In the genomic region with DNA sequence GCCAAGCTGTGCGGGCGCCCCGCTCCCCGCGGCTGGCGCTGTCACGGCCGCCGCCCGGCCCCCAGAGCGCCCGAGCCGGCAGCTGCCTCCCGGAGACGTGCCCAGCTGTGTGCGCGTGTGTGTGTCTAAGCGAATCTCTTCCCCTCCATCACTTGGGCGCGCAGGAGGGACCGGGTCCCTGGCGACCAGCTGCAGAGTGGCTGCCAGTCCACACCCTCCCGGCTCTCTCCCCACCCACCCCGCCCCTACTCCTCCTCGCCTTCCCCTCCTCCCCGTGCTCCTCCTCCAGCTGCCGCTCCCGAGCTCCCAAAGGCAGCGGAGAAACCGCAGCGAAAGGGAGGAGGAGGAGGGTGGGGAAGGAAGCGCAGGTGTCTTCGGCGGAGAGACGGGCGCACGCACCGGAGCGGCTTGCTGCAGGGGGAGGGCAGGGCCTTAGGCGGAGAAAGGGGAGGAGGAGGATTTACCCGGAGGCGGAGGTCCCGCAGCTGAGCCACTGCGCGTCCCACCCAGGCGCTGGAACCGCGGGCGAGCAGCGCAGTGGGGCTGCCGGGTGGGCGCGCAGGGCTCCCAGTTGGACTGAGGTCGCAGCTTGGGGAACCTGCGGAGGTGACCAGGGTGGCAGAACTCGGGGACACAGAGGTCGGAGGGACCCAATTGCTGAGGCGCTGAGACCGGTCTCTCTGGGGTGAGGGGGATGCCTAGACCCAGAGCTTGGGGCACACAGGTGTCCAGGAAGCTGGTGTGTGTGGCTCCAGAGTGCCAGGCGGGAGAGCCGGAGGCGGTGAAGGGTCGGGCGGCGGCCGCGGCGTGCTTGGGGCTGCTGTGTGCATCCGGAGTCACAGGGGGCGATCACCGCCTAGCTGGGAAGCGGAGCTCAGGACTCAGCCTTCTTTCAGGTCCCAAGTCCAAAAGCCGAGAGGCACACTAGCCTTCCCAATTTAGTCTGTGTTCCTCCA, we compare ENCODE assay signal across 8 cellular contexts. TPM values are rescaled to one million over a fixed set of nuclear protein-coding genes. Genes with fewer than 3 reads are reported as not detected.
DNase-seq lines count a peak whose midpoint lies in the region; ATAC-seq and TF ChIP-seq lines count a peak whose summit lies in the region.

Gene HS3ST5 (minus strand): TSS at position 198 of the 956 bp plus-strand sequence. CDS start 280,178 bp downstream, outside the sequence.

- H3K27ac Mint-ChIP-seq in CD4-positive, alpha-beta memory T cell: peak within 1 kb of the TSS in 1 of 7 donors; percentile 25

- H2AFZ ChIP-seq in OCI-LY1 (ENCODE audit: low read length): no peak within 1 kb of the TSS

- H3K4me2 ChIP-seq in OCI-LY1 (ENCODE audit: low read length): peak within 1 kb of the TSS; percentile 12; the same call in 1 of the 2 replicates

- no peaks in the 10 kb centered on the region for H3K9me3 ChIP-seq in CD4-positive, alpha-beta memory T cell (ENCODE audit: control insufficient read depth in 1 of 2, low read length in 2 of 2)
- no peaks in the 10 kb centered on the region for H3K9me3 ChIP-seq in OCI-LY1 (ENCODE audit: low read length)
- no peaks in the 10 kb centered on the region for H3K9me3 ChIP-seq in colonic mucosa
- no peaks in the 10 kb centered on the region for H3K9me3 ChIP-seq in stomach smooth muscle (ENCODE audit: control insufficient read depth in 2 of 2, low read length in 2 of 2)

- intact Hi-C loops in CD4-positive, alpha-beta memory T cell (cut with micrococcal nuclease): no loop called here
- intact Hi-C loops in colonic mucosa (cut with DNase I): no loop called here

- no peaks in the 10 kb centered on the region for H4K20me1 ChIP-seq in OCI-LY1 (ENCODE audit: insufficient read depth, low read length)

- H3K27me3 Mint-ChIP-seq in CD4-positive, alpha-beta memory T cell: peaks cover 11 to 18% of the 10 kb centered on the region in 2 donors

- CTCF ChIA-PET in CD4-positive, alpha-beta memory T cell (lab: Charles Lee; ENCODE audit: partially characterized antibody): no interaction called here

- no peaks in the 10 kb centered on the region for H3K9me2 ChIP-seq in OCI-LY1 (ENCODE audit: low read depth, low read length)

- H3K27ac ChIP-seq in CD4-positive, alpha-beta memory T cell (ENCODE audit: low read depth, low read length): no peak within 1 kb of the TSS
- H3K27ac ChIP-seq in OCI-LY1 (ENCODE audit: low read depth, low read length, poor library complexity, severe bottlenecking) (no peak within 1 kb of the TSS), colonic mucosa (no peak within 1 kb of the TSS), stomach smooth muscle (ENCODE audit: low read length) (no peak within 1 kb of the TSS)

- ATAC-seq in left lobe of liver (peak; percentile 31), HG02678 (IDR thresholded peaks at IDR 0.05; ENCODE audit: unreplicated experiment) (no peak)

- H3K9ac ChIP-seq in OCI-LY1 (ENCODE audit: low read length) (no peak within 1 kb of the TSS), colonic mucosa (ENCODE audit: low read depth in 2 of 2, low read length in 2 of 2) (no peak within 1 kb of the TSS), stomach smooth muscle (ENCODE audit: low read length in 2 of 2) (no peak within 1 kb of the TSS)

- no peak for DNase-seq in CD4-positive, alpha-beta memory T cell
- peak; percentile 85 for DNase-seq in H7
- peak; percentile 25 for DNase-seq in colonic mucosa
- no peak for DNase-seq in left lobe of liver (ENCODE audit: low spot score)
- DNase-seq in mesenteric fat pad (ENCODE audit: low spot score): no peak

- H3K27me3 ChIP-seq in CD4-positive, alpha-beta memory T cell (ENCODE audit: insufficient read depth, low read length): no peaks in the 10 kb centered on the region
- no peaks in the 10 kb centered on the region; the same call in 1 of the 2 replicates for H3K27me3 ChIP-seq in H7 (ENCODE audit: control insufficient read depth, insufficient read depth, low read length)
- no peaks in the 10 kb centered on the region for H3K27me3 ChIP-seq in OCI-LY1 (ENCODE audit: insufficient read depth, low read length)
- H3K27me3 ChIP-seq in colonic mucosa: peaks cover 30% of the 10 kb centered on the region
- peaks cover 18 to 48% of the 10 kb centered on the region in 2 donors for H3K27me3 ChIP-seq in stomach smooth muscle (ENCODE audit: control insufficient read depth in 1 of 2, insufficient read depth in 2 of 2, low read length in 2 of 2)

- no peak within 1 kb of the TSS for H3K4me3 ChIP-seq in CD4-positive, alpha-beta memory T cell (ENCODE audit: low read length in 2 of 2)
- H3K4me3 ChIP-seq in H7 (ENCODE audit: insufficient read depth, low read depth, low read length) (peak within 1 kb of the TSS; percentile 86), OCI-LY1 (ENCODE audit: low read depth, low read length, poor library complexity, severe bottlenecking) (no peak within 1 kb of the TSS), colonic mucosa (peak within 1 kb of the TSS; percentile 50), stomach smooth muscle (ENCODE audit: low read length in 2 of 2) (peak within 1 kb of the TSS; percentile 63 to 71)

- peaks cover 0 to 4% (median 0%) of the 10 kb centered on the region in 8 donors for H3K9me3 Mint-ChIP-seq in CD4-positive, alpha-beta memory T cell

- H3K4me1 Mint-ChIP-seq in CD4-positive, alpha-beta memory T cell: peaks cover 2 to 11% (median 5%) of the 10 kb centered on the region in 4 donors

- H3K36me3 Mint-ChIP-seq in CD4-positive, alpha-beta memory T cell: no peaks in the 10 kb centered on the region

- H3K36me3 ChIP-seq in CD4-positive, alpha-beta memory T cell (ENCODE audit: insufficient read depth, low read length): no peaks in the 10 kb centered on the region
- H3K36me3 ChIP-seq in H7 (replicated peaks; ENCODE audit: control insufficient read depth, insufficient read depth, low read length): no peaks in the 10 kb centered on the region
- no peaks in the 10 kb centered on the region for H3K36me3 ChIP-seq in OCI-LY1 (ENCODE audit: insufficient read depth, low read length)
- H3K36me3 ChIP-seq in colonic mucosa: no peaks in the 10 kb centered on the region
- no peaks in the 10 kb centered on the region for H3K36me3 ChIP-seq in stomach smooth muscle (ENCODE audit: control insufficient read depth in 2 of 2, insufficient read depth in 2 of 2, low read length in 2 of 2)

- no peaks in the 10 kb centered on the region for H3K79me2 ChIP-seq in OCI-LY1 (ENCODE audit: insufficient read depth, low read length)

- TF ChIP-seq CTCF in OCI-LY1 (IDR thresholded peaks at IDR 0.05; ENCODE audit: low read length): no peak
- no peak for TF ChIP-seq CTCF in colonic mucosa (IDR thresholded peaks at IDR 0.05)

- no peaks in the 10 kb centered on the region for H3K4me1 ChIP-seq in CD4-positive, alpha-beta memory T cell (ENCODE audit: insufficient read depth, low read length)
- H3K4me1 ChIP-seq in OCI-LY1 (ENCODE audit: insufficient read depth, low read length, severe bottlenecking): no peaks in the 10 kb centered on the region
- no peaks in the 10 kb centered on the region for H3K4me1 ChIP-seq in colonic mucosa
- peaks cover 21% of the 10 kb centered on the region for H3K4me1 ChIP-seq in stomach smooth muscle (ENCODE audit: control insufficient read depth, insufficient read depth, low read length)

- no peaks in the 10 kb centered on the region for H3F3A ChIP-seq in OCI-LY1 (ENCODE audit: insufficient read depth, low read length)

- POLR2A ChIA-PET in CD4-positive, alpha-beta memory T cell (lab: Charles Lee; ENCODE audit: partially characterized antibody): no interaction called here

- peak within 1 kb of the TSS in 6 of 8 donors; percentile 18 to 57 (median 36) for H3K4me3 Mint-ChIP-seq in CD4-positive, alpha-beta memory T cell

RNA-seq across cellular contexts. Expression of gene HS3ST5, which starts in this region (rescaled TPM):
- total RNA-seq in CD4-positive, alpha-beta memory T cell: not detected
- not detected for polyA plus RNA-seq in CD4-positive, alpha-beta memory T cell
- 0.55 and 0.78 TPM in 2 replicates for total RNA-seq in H7 (2014; rRNA removed; shearing (Covaris generic))
- total RNA-seq in colonic mucosa (under 1 TPM; 0.05 to 0.16 TPM), left lobe of liver (not detected), mesenteric fat pad (not detected)

Comparison
In these comparisons a context has a peak if more than half of its experiments do, and no peak if none do; other contexts are left out.
1. Peak in DNase-seq and H3K4me3 ChIP-seq in H7; RNA of the gene not detected or under 1 TPM.
2. Peak in DNase-seq and H3K4me3 ChIP-seq in colonic mucosa; RNA of the gene not detected or under 1 TPM.
3. Peak in ATAC-seq in left lobe of liver; RNA of the gene not detected or under 1 TPM.
4. H3K4me3 ChIP-seq: peak in stomach smooth muscle (2 of 2); none in CD4-positive, alpha-beta memory T cell (0 of 2) and OCI-LY1 (single experiment).